10 cellular contexts compared by ENCODE assay signal in genomic region chr21:41029573-41029972, GRCh38.
"Had no signal": no experiment of that assay in that cellular context is flagged by ENCODE, and none has a peak within 500 bp of the region (broad histone marks: within the 10 kb centered on the region; RNA-seq: fewer than 3 reads in every experiment).

No MANE protein-coding gene starts in this region.

- ATAC-seq: natural killer cell treated with Interleukin-12 subunit alpha and Interleukin-12 subunit beta and Interleukin-15 and Interleukin-18, amount 100 ng/mL, for 72 hours; stimulated activated effector memory CD8-positive, alpha-beta T cell treated with anti-CD3 and anti-CD28 coated beads, Interleukin-12 subunit alpha, Interleukin-12 subunit beta, amount 100 ng/mL, for 72 hours had no signal

- DNase-seq: activated CD4-positive, alpha-beta T cell treated with anti-CD3 and anti-CD28 coated beads for 1 hour; activated CD8-positive, alpha-beta memory T cell treated with anti-CD3 and anti-CD28 coated beads for 24 hours; activated gamma-delta T cell treated with Interleukin-2 at 50 U/mL for 16 hours; effector CD4-positive, alpha-beta T cell; sigmoid colon; stimulated activated CD4-positive, alpha-beta T cell treated with anti-CD3 and anti-CD28 coated beads, Interleukin-4, amount 100 ng/mL, for 24 hours; WERI-Rb-1 had no signal

- H3K4me1 Mint-ChIP-seq: stimulated activated effector memory CD8-positive, alpha-beta T cell treated with anti-CD3 and anti-CD28 coated beads, Interleukin-12 subunit alpha, Interleukin-12 subunit beta, amount 100 ng/mL, for 72 hours had no signal

- H3K27ac Mint-ChIP-seq: activated naive CD8-positive, alpha-beta T cell; natural killer cell treated with Interleukin-12 subunit alpha and Interleukin-12 subunit beta and Interleukin-15 and Interleukin-18, amount 100 ng/mL, for 72 hours; stimulated activated effector memory CD8-positive, alpha-beta T cell treated with anti-CD3 and anti-CD28 coated beads, Interleukin-12 subunit alpha, Interleukin-12 subunit beta, amount 100 ng/mL, for 72 hours had no signal

- H3K4me3 Mint-ChIP-seq: activated naive CD8-positive, alpha-beta T cell; natural killer cell treated with Interleukin-12 subunit alpha and Interleukin-12 subunit beta and Interleukin-15 and Interleukin-18, amount 100 ng/mL, for 72 hours; stimulated activated effector memory CD8-positive, alpha-beta T cell treated with anti-CD3 and anti-CD28 coated beads, Interleukin-12 subunit alpha, Interleukin-12 subunit beta, amount 100 ng/mL, for 72 hours had no signal

- H3K36me3 Mint-ChIP-seq: activated naive CD8-positive, alpha-beta T cell; natural killer cell treated with Interleukin-12 subunit alpha and Interleukin-12 subunit beta and Interleukin-15 and Interleukin-18, amount 100 ng/mL, for 72 hours; stimulated activated effector memory CD8-positive, alpha-beta T cell treated with anti-CD3 and anti-CD28 coated beads, Interleukin-12 subunit alpha, Interleukin-12 subunit beta, amount 100 ng/mL, for 72 hours had no signal
